ENCODE assay signal across 8 cellular contexts in the genomic region with DNA sequence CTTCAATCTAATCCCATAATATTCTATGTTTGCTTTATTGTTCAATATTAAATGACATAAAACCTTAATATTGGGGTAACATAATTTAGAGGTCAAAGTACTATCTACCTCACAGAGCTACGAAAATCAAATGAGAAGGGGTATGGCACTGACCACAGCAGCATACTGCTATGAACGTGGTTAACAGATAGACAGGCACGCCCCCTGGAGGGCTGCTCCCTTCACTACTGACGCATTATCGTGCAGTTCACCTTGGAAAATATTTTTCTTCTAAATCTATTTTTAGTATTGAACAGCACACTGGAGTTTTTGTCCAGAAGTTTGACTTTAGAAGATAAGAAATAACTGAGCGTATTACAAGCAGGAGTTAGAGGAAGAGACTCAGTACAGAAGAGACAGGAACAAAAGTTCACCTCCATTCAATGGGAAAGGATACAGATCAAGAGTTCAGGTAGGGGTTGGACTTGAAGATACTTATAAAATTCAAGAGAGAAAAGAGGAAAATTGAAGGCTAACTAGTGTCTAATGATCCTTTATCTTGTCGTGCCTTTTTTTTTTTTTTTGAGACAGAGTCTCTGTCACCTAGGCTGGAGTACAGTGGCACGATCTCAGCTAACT. TPM values are rescaled to one million over a fixed set of nuclear protein-coding genes. Genes with fewer than 3 reads are reported as not detected.
A peak's percentile ranks its signal among the peaks of the same experiment; 100 is the strongest.
DNase-seq lines count a peak whose midpoint lies in the region; ATAC-seq and TF ChIP-seq lines count a peak whose summit lies in the region.

No MANE protein-coding gene starts in this region.

- POLR2A ChIA-PET in MCF 10A (lab: Yijun Ruan, JAX), result no interaction called here

- no peak overlapping the region for H3K4me3 Mint-ChIP-seq in MCF 10A (ENCODE audit: unreplicated experiment)
- H3K4me3 Mint-ChIP-seq in stimulated activated effector memory CD8-positive, alpha-beta T cell treated with anti-CD3 and anti-CD28 coated beads, Interleukin-12 subunit alpha, Interleukin-12 subunit beta, amount 100 ng/mL, for 72 hours, result no peak overlapping the region

- CTCF ChIA-PET in MCF 10A (lab: Yijun Ruan, JAX), result interaction anchor here (0.6 to 9.0 kb wide), 25 partner anchors 9 to 1331 kb away, joined by 3 to 124 read pairs (median 4); no protein-coding TSS in a partner anchor

- intact Hi-C loops in MCF 10A (cut with micrococcal nuclease), result loop anchor here (1.0 to 5.0 kb wide), 3 partner anchors 372 to 547 kb away; no protein-coding TSS in a partner anchor

- H3K27ac Mint-ChIP-seq in MCF 10A (ENCODE audit: low read depth, unreplicated experiment), result peak overlapping the region; percentile 47
- no peak overlapping the region for H3K27ac Mint-ChIP-seq in stimulated activated effector memory CD8-positive, alpha-beta T cell treated with anti-CD3 and anti-CD28 coated beads, Interleukin-12 subunit alpha, Interleukin-12 subunit beta, amount 100 ng/mL, for 72 hours

- peaks cover 34% of the 10 kb centered on the region for H3K36me3 Mint-ChIP-seq in MCF 10A (ENCODE audit: insufficient read depth, unreplicated experiment)
- H3K36me3 Mint-ChIP-seq in stimulated activated effector memory CD8-positive, alpha-beta T cell treated with anti-CD3 and anti-CD28 coated beads, Interleukin-12 subunit alpha, Interleukin-12 subunit beta, amount 100 ng/mL, for 72 hours, result peaks cover 39% of the 10 kb centered on the region

- TF ChIP-seq CTCF in GM20000 (IDR thresholded peaks at IDR 0.05; ENCODE audit: extremely low read depth, missing control alignments), result peak; percentile 33
- TF ChIP-seq CTCF in MCF 10A (IDR thresholded peaks at IDR 0.05; ENCODE audit: unreplicated experiment), result peak; percentile 89

- H3K9me3 Mint-ChIP-seq in MCF 10A (ENCODE audit: unreplicated experiment), result no peaks in the 10 kb centered on the region
- H3K9me3 Mint-ChIP-seq in stimulated activated effector memory CD8-positive, alpha-beta T cell treated with anti-CD3 and anti-CD28 coated beads, Interleukin-12 subunit alpha, Interleukin-12 subunit beta, amount 100 ng/mL, for 72 hours, result no peaks in the 10 kb centered on the region

- in situ Hi-C loops in SK-MEL-5 (cut with HindIII; ENCODE audit: low pct_unique_long_range_greater_than_20kb, low sequenced_read_pairs), result no loop called here

- peak; percentile 98 for ATAC-seq in HG03469 (IDR thresholded peaks at IDR 0.05; ENCODE audit: unreplicated experiment)
- peak; percentile 66 for ATAC-seq in stimulated activated effector memory CD8-positive, alpha-beta T cell treated with anti-CD3 and anti-CD28 coated beads, Interleukin-12 subunit alpha, Interleukin-12 subunit beta, amount 100 ng/mL, for 72 hours

- DNase-seq in ELR (ENCODE audit: low read depth), result peak; percentile 63
- DNase-seq in GM20000 (ENCODE audit: low spot score), result peak; percentile 14
- DNase-seq in SK-MEL-5 (ENCODE audit: low read depth, low spot score), result peak; percentile 65
- DNase-seq in MCF 10A (ENCODE audit: unreplicated experiment), result peak; percentile 66
- DNase-seq in kidney tubule cell (ENCODE audit: low spot score), result peak; percentile 35
- DNase-seq in stimulated activated effector memory CD8-positive, alpha-beta T cell treated with anti-CD3 and anti-CD28 coated beads, Interleukin-12 subunit alpha, Interleukin-12 subunit beta, amount 100 ng/mL, for 72 hours (ENCODE audit: low spot score in 2 of 2), result no peak
- DNase-seq in T-helper 9 cell, result no peak

- no peaks in the 10 kb centered on the region for H3K27me3 Mint-ChIP-seq in MCF 10A (ENCODE audit: insufficient read depth, unreplicated experiment)

- no TSS peak for BruUV-seq in MCF 10A (replicated peaks; lab: Mats Ljungman, UMichigan)

- H3K4me1 Mint-ChIP-seq in MCF 10A (ENCODE audit: insufficient read depth, unreplicated experiment), result peaks cover 5% of the 10 kb centered on the region
- H3K4me1 Mint-ChIP-seq in stimulated activated effector memory CD8-positive, alpha-beta T cell treated with anti-CD3 and anti-CD28 coated beads, Interleukin-12 subunit alpha, Interleukin-12 subunit beta, amount 100 ng/mL, for 72 hours, result no peaks in the 10 kb centered on the region

RNA-seq across cellular contexts. Expression of gene MAP9, which starts 22.7 kb away (rescaled TPM):
- 3.3 and 3.6 TPM in 2 replicates for total RNA-seq in SK-MEL-5 (2014; rRNA removed; shearing (Covaris generic))
- polyA plus RNA-seq in SK-MEL-5 (2015; cell fraction: cytosol; rRNA removed), result 3.2 and 5.8 TPM in 2 replicates
- polyA plus RNA-seq in SK-MEL-5 (2015; cell fraction: nucleus; rRNA removed), result 10.4 and 12.0 TPM in 2 replicates
- total RNA-seq in MCF 10A (2022), result 13.2 and 14.2 TPM in 2 replicates

Comparison
In these comparisons a context has a peak if more than half of its experiments do, and no peak if none do; other contexts are left out.
1. DNase-seq: peak in ELR (single experiment), GM20000 (single experiment), SK-MEL-5 (single experiment), MCF 10A (single experiment) and kidney tubule cell (single experiment); none in stimulated activated effector memory CD8-positive, alpha-beta T cell treated with anti-CD3 and anti-CD28 coated beads, Interleukin-12 subunit alpha, Interleukin-12 subunit beta, amount 100 ng/mL, for 72 hours (0 of 2) and T-helper 9 cell (single experiment).